9 cellular contexts compared by ENCODE assay signal in the genomic region with DNA sequence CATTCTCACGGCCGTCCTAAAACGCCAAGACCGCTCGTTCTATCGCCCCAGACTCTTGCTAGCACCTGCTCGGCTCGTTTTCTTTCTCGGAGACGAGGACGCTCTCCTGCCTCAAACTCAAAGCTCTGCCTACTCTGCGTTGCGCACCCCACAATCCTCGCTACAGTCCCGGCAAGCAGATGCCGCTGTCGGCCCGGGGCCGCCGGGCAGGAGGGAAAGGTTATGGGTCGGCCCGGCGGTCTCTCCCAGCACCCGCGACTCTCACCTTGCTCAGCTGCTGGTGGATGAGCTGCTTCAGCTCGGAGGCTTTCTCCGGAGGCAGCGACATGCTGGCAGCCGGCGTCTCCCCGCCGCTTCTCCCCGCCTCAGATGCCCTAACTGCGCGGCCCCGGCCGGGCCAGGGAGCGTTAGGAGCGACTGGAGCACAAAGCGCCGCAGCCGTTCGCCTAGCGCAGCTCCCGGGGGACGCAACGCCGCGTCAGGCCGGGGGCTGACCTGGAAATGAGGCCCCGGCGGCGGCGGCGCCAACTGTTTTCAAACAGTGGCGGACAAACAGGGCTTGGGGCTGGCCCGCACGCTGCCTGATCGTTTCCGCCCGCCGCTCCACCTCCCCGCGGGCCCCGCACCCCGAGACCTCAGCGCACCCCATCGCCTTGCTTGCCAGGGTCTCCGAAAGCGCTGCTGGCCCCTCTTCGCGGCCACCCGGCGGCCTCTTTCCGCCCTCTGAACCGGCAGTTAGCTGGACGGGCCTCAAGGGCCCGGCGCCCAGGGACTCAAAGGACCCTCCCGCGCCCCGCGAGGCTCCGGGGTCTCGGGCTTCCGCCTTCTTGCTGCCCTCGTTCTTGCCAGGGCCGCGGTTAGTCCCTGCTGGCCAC. TPM values are rescaled to one million over a fixed set of nuclear protein-coding genes. Genes with fewer than 3 reads are reported as not detected.
DNase-seq lines count a peak whose midpoint lies in the region; ATAC-seq, FAIRE-seq and TF ChIP-seq lines count a peak whose summit lies in the region.
"Had no signal": no experiment of that assay in that cellular context is flagged by ENCODE, and none has a peak within 500 bp of the region (broad histone marks: within the 10 kb centered on the region; RNA-seq: fewer than 3 reads in every experiment).

A gene with protein sequence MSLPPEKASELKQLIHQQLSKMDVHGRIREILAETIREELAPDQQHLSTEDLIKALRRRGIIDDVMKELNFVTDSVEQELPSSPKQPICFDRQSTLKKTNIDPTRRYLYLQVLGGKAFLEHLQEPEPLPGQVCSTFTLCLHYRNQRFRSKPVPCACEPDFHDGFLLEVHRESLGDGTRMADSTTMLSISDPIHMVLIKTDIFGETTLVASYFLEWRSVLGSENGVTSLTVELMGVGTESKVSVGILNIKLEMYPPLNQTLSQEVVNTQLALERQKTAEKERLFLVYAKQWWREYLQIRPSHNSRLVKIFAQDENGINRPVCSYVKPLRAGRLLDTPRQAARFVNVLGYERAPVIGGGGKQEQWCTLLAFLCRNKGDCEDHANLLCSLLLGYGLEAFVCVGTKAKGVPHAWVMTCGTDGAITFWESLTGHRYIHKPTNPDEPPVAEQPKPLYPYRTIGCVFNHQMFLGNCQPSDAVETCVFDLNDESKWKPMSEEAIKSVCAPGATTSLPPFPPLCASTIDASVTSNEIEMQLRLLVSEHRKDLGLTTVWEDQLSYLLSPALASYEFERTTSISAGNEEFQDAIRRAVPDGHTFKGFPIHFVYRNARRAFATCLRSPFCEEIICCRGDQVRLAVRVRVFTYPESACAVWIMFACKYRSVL (minus strand): TSS at position 503 of the 875 bp plus-strand sequence. CDS start 175 bp downstream, at position 328.
A gene with protein sequence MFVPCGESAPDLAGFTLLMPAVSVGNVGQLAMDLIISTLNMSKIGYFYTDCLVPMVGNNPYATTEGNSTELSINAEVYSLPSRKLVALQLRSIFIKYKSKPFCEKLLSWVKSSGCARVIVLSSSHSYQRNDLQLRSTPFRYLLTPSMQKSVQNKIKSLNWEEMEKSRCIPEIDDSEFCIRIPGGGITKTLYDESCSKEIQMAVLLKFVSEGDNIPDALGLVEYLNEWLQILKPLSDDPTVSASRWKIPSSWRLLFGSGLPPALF (plus strand): TSS at position 822 of the 875 bp plus-strand sequence. CDS start 66 bp downstream, outside the sequence.

- peak; percentile 43; the same call in 1 of the 2 replicates for TF ChIP-seq RAD21 in HepG2 (CRISPR knock-in tag; IDR thresholded peaks at IDR 0.05)

- DNase-seq in BJ (ENCODE audit: low read depth): peak; percentile 39
- DNase-seq in GM19239 (ENCODE audit: insufficient read length, low spot score): peak; percentile 84
- DNase-seq in NCI-H748 treated with DMSO at 0.1 percent for 48 hours (lab: John Stamatoyannopoulos, UW): peak; percentile 64
- DNase-seq in activated CD4-positive, alpha-beta T cell treated with anti-CD3 and anti-CD28 coated beads, Interleukin-2, amount 50 U/mL, for 1 hour: peak; percentile 78
- DNase-seq in dedifferentiated amniotic fluid mesenchymal stem cell (ENCODE audit: extremely low spot score): peak; percentile 79
- peak; percentile 81 for DNase-seq in HepG2 (ENCODE audit: low spot score)
- peak; percentile 72 to 81 for DNase-seq in stimulated activated CD4-positive, alpha-beta T cell treated with anti-CD3 and anti-CD28 coated beads, Interleukin-2, amount 100 ng/mL, for 48 hours

- H3K4me1 ChIP-seq in HepG2 (ENCODE audit: insufficient read depth, low read length): peaks cover 57% of the 10 kb centered on the region

- H3K36me3 ChIP-seq in BJ (ENCODE audit: control insufficient read depth, insufficient read depth, low read length): peaks cover 1% of the 10 kb centered on the region
- peaks cover 2 to 23% of the 10 kb centered on the region in 2 experiments; a peak in 4 of 5 replicates for H3K36me3 ChIP-seq in HepG2 (replicated peaks in 1 of 2; ENCODE audit: control insufficient read depth in 1 of 2, insufficient read depth in 2 of 2, low read length in 2 of 2)

- in situ Hi-C loops in HepG2 (cut with HindIII; ENCODE audit: extremely low pct_ligation_motif_present, low pct_unique_long_range_greater_than_20kb): no loop called here

- intact Hi-C loops in HepG2 (cut with micrococcal nuclease; ENCODE audit: unreplicated experiment): no loop called here

- no TSS peak for BruUV-seq in HepG2 (replicated peaks; lab: Mats Ljungman, UMichigan)

- ATAC-seq in HG03439 (IDR thresholded peaks at IDR 0.05; ENCODE audit: unreplicated experiment): peak; percentile 85
- ATAC-seq in HepG2: peak; percentile 96

- no peaks in the 10 kb centered on the region for H3K27me3 ChIP-seq in BJ (ENCODE audit: control insufficient read depth, insufficient read depth, low read length)
- H3K27me3 ChIP-seq in HepG2 (ENCODE audit: control insufficient read depth in 1 of 2, insufficient read depth in 2 of 2, low read length in 2 of 2): no peaks in the 10 kb centered on the region; a peak in 2 of 5 replicates

- H3K4me2 ChIP-seq in HepG2 (ENCODE audit: low read depth, low read length): peak within 1 kb of the TSS; percentile 83

- peak; percentile 82 to 91 for TF ChIP-seq POLR2A in HepG2 (IDR thresholded peaks at IDR 0.05; ENCODE audit: insufficient read depth in 1 of 2, low read depth in 2 of 2, low read length in 2 of 2)

- no peaks in the 10 kb centered on the region for H3K9me3 ChIP-seq in HepG2 (ENCODE audit: low read length)

- TF ChIP-seq CTCF in BJ (IDR thresholded peaks at IDR 0.05; ENCODE audit: insufficient read depth, low read depth, low read length) (peak; percentile 16; the same call in 1 of the 2 replicates), HepG2 (CRISPR knock-in tag; IDR thresholded peaks at IDR 0.05) (0 out of 2 replicates have a peak, but pooled peaks have one; percentile 2)

- TF ChIP-seq EP300 in HepG2 (IDR thresholded peaks at IDR 0.05; ENCODE audit: low read depth in 2 of 2, low read length in 2 of 2) (peak in 1 of 2 experiments; percentile 13; a peak in 1 of 4 replicates), HepG2 (CRISPR knock-in tag; IDR thresholded peaks at IDR 0.05; ENCODE audit: borderline replicate concordance) (no peak)

- H3K79me2 ChIP-seq in HepG2 (ENCODE audit: insufficient read depth, low read length): peaks cover 73% of the 10 kb centered on the region

- under 1% methylated on average over 14 of the region's 89 CpGs for WGBS in HepG2 (ENCODE audit: low lambda C conversion rate)

- POLR2A ChIA-PET in BJ (lab: Charles Lee): no interaction called here
- POLR2A ChIA-PET in HepG2 (lab: Yijun Ruan, JAX): interaction anchor here (0.6 to 2.9 kb wide), 16 partner anchors 8 to 325 kb away, joined by 3 to 15 read pairs (median 4); partner anchors contain the start of genes AFG3L2, CEP192, PTPN2 and SEH1L

- H3K4me3 ChIP-seq in BJ (ENCODE audit: low read depth, low read length): peak within 1 kb of the TSS; percentile 98
- peak within 1 kb of the TSS; percentile 91 to 99 (median 93) for H3K4me3 ChIP-seq in HepG2 (replicated peaks in 1 of 3; ENCODE audit: insufficient read depth in 1 of 3, low read depth in 2 of 3, low read length in 3 of 3)

- peak within 1 kb of the TSS; percentile 93 for H3K9ac ChIP-seq in HepG2 (ENCODE audit: insufficient read depth, low read depth, low read length)

- peak; percentile 42 for FAIRE-seq in GM19239 (lab: Jason Lieb, UNC)
- no peak for FAIRE-seq in HepG2 (lab: Jason Lieb, UNC)
- FAIRE-seq: endometrium had no signal

- H3K27ac ChIP-seq in HepG2 (ENCODE audit: extremely low read length, insufficient read depth, low read length): peak within 1 kb of the TSS; percentile 89

- no peaks in the 10 kb centered on the region for H4K20me1 ChIP-seq in HepG2 (ENCODE audit: insufficient read depth, low read length)

- H2AFZ ChIP-seq in HepG2 (ENCODE audit: low read length): no peak within 1 kb of the TSS

- CTCF ChIA-PET in BJ (lab: Yijun Ruan, JAX) (interaction anchor here (0.8 to 1.7 kb wide), 4 partner anchors 12 to 232 kb away, joined by 3 to 4 read pairs (median 4); no protein-coding TSS in a partner anchor), HepG2 (lab: Yijun Ruan, JAX; ENCODE audit: low intra/inter-chr PET ratio, low total read pairs) (no interaction called here)

RNA-seq across cellular contexts. Expression of the first gene that starts in this region (rescaled TPM):
- polyA plus RNA-seq in BJ (2011; rRNA removed): 4.0 and 6.8 TPM in 2 replicates
- polyA minus RNA-seq in BJ (2011; rRNA and poly(A)+ RNA removed): 2.1 and 5.0 TPM in 2 replicates
- 15.1 and 19.4 TPM in 2 replicates for total RNA-seq in HepG2 (2016; rRNA removed; fragmentation: Illumina TruSeq; extraction: Trizol)
- 4.2 and 4.9 TPM in 2 replicates for total RNA-seq in HepG2 (2016; cell fraction: cytosol; rRNA removed; fragmentation: Illumina TruSeq; extraction: Trizol; ENCODE audit: low read depth)
- total RNA-seq in HepG2 (2016; cell fraction: insoluble cytoplasmic fraction; rRNA removed; fragmentation: Illumina TruSeq; extraction: Trizol): 15.4 and 19.7 TPM in 2 replicates
- total RNA-seq in HepG2 (2016; cell fraction: membrane; rRNA removed; fragmentation: Illumina TruSeq; extraction: Trizol): 6.6 and 7.0 TPM in 2 replicates
- total RNA-seq in HepG2 (2016; cell fraction: nucleus; rRNA removed; fragmentation: Illumina TruSeq; extraction: Trizol): 12.6 and 15.6 TPM in 2 replicates
- polyA plus RNA-seq in HepG2 (2011; rRNA removed): 10.9 and 13.9 TPM in 2 replicates
- polyA plus RNA-seq in HepG2 (2011; cell fraction: cytosol; rRNA removed): 7.8 and 7.9 TPM in 2 replicates
- 9.8 and 11.9 TPM in 2 replicates for polyA plus RNA-seq in HepG2 (2011; cell fraction: nucleus; rRNA removed)
- 8.9 TPM in 2 replicates for polyA plus RNA-seq in HepG2 (2012)
- polyA plus RNA-seq in HepG2 (2016; cell fraction: cytosol; fragmentation: Illumina TruSeq; extraction: Trizol; ENCODE audit: low read depth): 1.2 and 1.3 TPM in 2 replicates
- 13.3 and 15.0 TPM in 2 replicates for polyA plus RNA-seq in HepG2 (2016; cell fraction: insoluble cytoplasmic fraction; fragmentation: Illumina TruSeq; extraction: Trizol; ENCODE audit: low read depth)
- polyA plus RNA-seq in HepG2 (2016; cell fraction: membrane; fragmentation: Illumina TruSeq; extraction: Trizol; ENCODE audit: low read depth): 1.8 TPM in 2 replicates
- 13.9 and 14.0 TPM in 2 replicates for polyA plus RNA-seq in HepG2 (2016; cell fraction: nucleus; fragmentation: Illumina TruSeq; extraction: Trizol; ENCODE audit: insufficient read depth, low read depth)
- 6.2 and 7.1 TPM in 2 replicates for polyA minus RNA-seq in HepG2 (2011; rRNA and poly(A)+ RNA removed; ENCODE audit: low replicate concordance)
- polyA minus RNA-seq in HepG2 (2011; cell fraction: cytosol; rRNA and poly(A)+ RNA removed): 8.8 and 9.5 TPM in 2 replicates
- polyA minus RNA-seq in HepG2 (2011; cell fraction: nucleus; rRNA and poly(A)+ RNA removed): 21.0 and 25.5 TPM in 2 replicates

RNA-seq across cellular contexts. Expression of the second gene that starts in this region (rescaled TPM):
- polyA plus RNA-seq in BJ (2011; rRNA removed): 60.8 and 85.7 TPM in 2 replicates
- polyA minus RNA-seq in BJ (2011; rRNA and poly(A)+ RNA removed): 22.6 and 23.2 TPM in 2 replicates
- 94.8 and 133 TPM in 2 replicates for total RNA-seq in HepG2 (2016; rRNA removed; fragmentation: Illumina TruSeq; extraction: Trizol)
- 45.3 and 48.4 TPM in 2 replicates for total RNA-seq in HepG2 (2016; cell fraction: cytosol; rRNA removed; fragmentation: Illumina TruSeq; extraction: Trizol; ENCODE audit: low read depth)
- 94.6 and 133 TPM in 2 replicates for total RNA-seq in HepG2 (2016; cell fraction: insoluble cytoplasmic fraction; rRNA removed; fragmentation: Illumina TruSeq; extraction: Trizol)
- total RNA-seq in HepG2 (2016; cell fraction: membrane; rRNA removed; fragmentation: Illumina TruSeq; extraction: Trizol): 77.8 and 78.0 TPM in 2 replicates
- 49.2 and 51.5 TPM in 2 replicates for total RNA-seq in HepG2 (2016; cell fraction: nucleus; rRNA removed; fragmentation: Illumina TruSeq; extraction: Trizol)
- 40.8 and 53.4 TPM in 2 replicates for polyA plus RNA-seq in HepG2 (2011; rRNA removed)
- polyA plus RNA-seq in HepG2 (2011; cell fraction: cytosol; rRNA removed): 33.3 and 37.5 TPM in 2 replicates
- 15.1 and 19.9 TPM in 2 replicates for polyA plus RNA-seq in HepG2 (2011; cell fraction: nucleus; rRNA removed)
- polyA plus RNA-seq in HepG2 (2012): 60.7 and 69.3 TPM in 2 replicates
- 40.3 and 41.0 TPM in 2 replicates for polyA plus RNA-seq in HepG2 (2016; cell fraction: cytosol; fragmentation: Illumina TruSeq; extraction: Trizol; ENCODE audit: low read depth)
- 132 and 137 TPM in 2 replicates for polyA plus RNA-seq in HepG2 (2016; cell fraction: insoluble cytoplasmic fraction; fragmentation: Illumina TruSeq; extraction: Trizol; ENCODE audit: low read depth)
- 67.1 and 72.3 TPM in 2 replicates for polyA plus RNA-seq in HepG2 (2016; cell fraction: membrane; fragmentation: Illumina TruSeq; extraction: Trizol; ENCODE audit: low read depth)
- polyA plus RNA-seq in HepG2 (2016; cell fraction: nucleus; fragmentation: Illumina TruSeq; extraction: Trizol; ENCODE audit: insufficient read depth, low read depth): 76.0 and 78.0 TPM in 2 replicates
- 36.2 and 55.8 TPM in 2 replicates for polyA minus RNA-seq in HepG2 (2011; rRNA and poly(A)+ RNA removed; ENCODE audit: low replicate concordance)
- 33.5 and 35.7 TPM in 2 replicates for polyA minus RNA-seq in HepG2 (2011; cell fraction: cytosol; rRNA and poly(A)+ RNA removed)
- 19.4 and 20.3 TPM in 2 replicates for polyA minus RNA-seq in HepG2 (2011; cell fraction: nucleus; rRNA and poly(A)+ RNA removed)

Comparison
In these comparisons a context has a peak if more than half of its experiments do, and no peak if none do; other contexts are left out.
1. Peak in every context shown above with its lines: DNase-seq, ATAC-seq, H3K4me3 ChIP-seq and H3K27ac ChIP-seq.